In the genomic region with DNA sequence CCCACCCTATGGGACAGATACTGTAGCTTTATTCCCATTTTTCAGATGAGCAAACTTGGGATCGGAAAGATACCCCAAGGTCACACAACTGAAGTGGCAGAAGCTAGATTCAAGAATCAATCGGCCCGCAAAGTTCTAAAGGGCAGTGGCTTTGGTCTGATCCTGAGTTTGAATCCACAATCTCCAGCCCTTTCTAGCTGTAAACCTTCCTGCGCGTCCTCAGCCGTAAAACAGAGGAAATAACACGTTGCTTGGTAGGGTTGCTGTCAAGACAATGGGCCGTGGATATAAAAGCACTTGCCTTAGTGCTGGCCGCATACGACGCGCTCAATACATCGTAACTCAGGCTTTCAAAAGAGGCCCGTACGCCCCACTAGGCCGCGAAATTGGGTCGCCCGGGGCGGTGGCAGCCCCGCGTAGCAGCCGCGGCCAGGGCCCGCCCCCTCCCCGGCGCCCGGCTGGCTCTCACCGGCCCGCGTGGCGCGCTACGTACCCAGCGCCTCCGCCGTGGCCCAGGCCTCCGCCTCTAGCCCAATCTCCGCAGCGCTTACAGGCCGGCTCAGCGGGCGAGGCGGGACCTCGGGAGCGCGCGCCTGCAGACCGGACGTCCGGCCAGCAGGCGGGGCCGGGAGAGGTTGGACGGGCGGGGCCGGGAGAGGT, we compare ENCODE assay signal across 8 cellular contexts. TPM values are rescaled to one million over a fixed set of nuclear protein-coding genes. Genes with fewer than 3 reads are reported as not detected.
A peak's percentile ranks its signal among the peaks of the same experiment; 100 is the strongest.
DNase-seq lines count a peak whose midpoint lies in the region; ATAC-seq and TF ChIP-seq lines count a peak whose summit lies in the region.

A gene with protein sequence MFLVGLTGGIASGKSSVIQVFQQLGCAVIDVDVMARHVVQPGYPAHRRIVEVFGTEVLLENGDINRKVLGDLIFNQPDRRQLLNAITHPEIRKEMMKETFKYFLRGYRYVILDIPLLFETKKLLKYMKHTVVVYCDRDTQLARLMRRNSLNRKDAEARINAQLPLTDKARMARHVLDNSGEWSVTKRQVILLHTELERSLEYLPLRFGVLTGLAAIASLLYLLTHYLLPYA (minus strand): TSS at position 573 of the 660 bp plus-strand sequence. CDS start 16,747 bp downstream, outside the sequence.

- WGBS in lower leg skin, 2 donors = 1 to 2% methylated on average over 8 to 20 of the region's 56 CpGs

- POLR2A ChIA-PET in activated CD4-positive, alpha-beta memory T cell treated with anti-CD3 and anti-CD28 coated beads for 36 hours (lab: Charles Lee) = interaction anchor here (0.8 to 3.7 kb wide), 6 partner anchors 11 to 175 kb away, joined by 3 to 61 read pairs (median 4); a partner anchor contains a TSS

- DNase-seq in C1 segment of cervical spinal cord (lab: John Stamatoyannopoulos, UW) (peak in 13 of 14 donors; percentile 52 to 93 (median 80)), NCI-H774 (lab: John Stamatoyannopoulos, UW) (peak; percentile 99), dorsolateral prefrontal cortex (peak; percentile 74 to 95 (median 90)), lower leg skin (ENCODE audit: low spot score in 2 of 2) (peak; percentile 88 to 98)
- peak; percentile 95 for DNase-seq in activated CD4-positive, alpha-beta memory T cell treated with anti-CD3 and anti-CD28 coated beads for 36 hours
- peak; percentile 84 to 89 for DNase-seq in stimulated activated CD4-positive, alpha-beta T cell treated with anti-CD3 and anti-CD28 coated beads, Interleukin-4, amount 100 ng/mL, for 4 hours

- TF ChIP-seq POLR2A in lower leg skin (IDR thresholded peaks at IDR 0.05) = peak in 1 of 2 donors; percentile 52

- H3K4me1 Mint-ChIP-seq in activated CD4-positive, alpha-beta memory T cell treated with anti-CD3 and anti-CD28 coated beads for 36 hours (ENCODE audit: low read depth) = peaks cover 45% of the 10 kb centered on the region

- no peaks in the 10 kb centered on the region for H3K27me3 Mint-ChIP-seq in activated CD4-positive, alpha-beta memory T cell treated with anti-CD3 and anti-CD28 coated beads for 36 hours

- intact Hi-C loops in activated CD4-positive, alpha-beta memory T cell treated with anti-CD3 and anti-CD28 coated beads for 36 hours (cut with micrococcal nuclease) = loop anchor here (1.0 to 5.0 kb wide), 4 partner anchors 81 to 266 kb away; a partner anchor contains a TSS
- intact Hi-C loops in dorsolateral prefrontal cortex (cut with DNase I) = loop anchor here in 1 of 2 donors (5.0 kb wide), 1 partner anchor 46 kb away; no protein-coding TSS in a partner anchor
- intact Hi-C loops in lower leg skin (cut with DNase I; ENCODE audit: low total_unique reads) = no loop called here

- CTCF ChIA-PET in activated CD4-positive, alpha-beta memory T cell treated with anti-CD3 and anti-CD28 coated beads for 36 hours (lab: Charles Lee) = interaction anchor here (0.9 to 2.6 kb wide), 8 partner anchors 9 to 147 kb away, joined by 3 to 16 read pairs (median 4); a partner anchor contains a TSS

- ATAC-seq in GM19397 (IDR thresholded peaks at IDR 0.05; ENCODE audit: unreplicated experiment) (peak; percentile 94), HG03571 (IDR thresholded peaks at IDR 0.05; ENCODE audit: unreplicated experiment) (peak; percentile 76)

- H3K9me3 Mint-ChIP-seq in activated CD4-positive, alpha-beta memory T cell treated with anti-CD3 and anti-CD28 coated beads for 36 hours = no peaks in the 10 kb centered on the region

- H3K36me3 Mint-ChIP-seq in activated CD4-positive, alpha-beta memory T cell treated with anti-CD3 and anti-CD28 coated beads for 36 hours = peaks cover 9% of the 10 kb centered on the region

- H3K4me3 ChIP-seq in dorsolateral prefrontal cortex (peak within 1 kb of the TSS; percentile 57 to 87 (median 74)), lower leg skin (ENCODE audit: low read depth, poor library complexity, severe bottlenecking) (peak within 1 kb of the TSS; percentile 25)

- H3K27me3 ChIP-seq in dorsolateral prefrontal cortex = no peaks in the 10 kb centered on the region

- H3K4me3 Mint-ChIP-seq in activated CD4-positive, alpha-beta memory T cell treated with anti-CD3 and anti-CD28 coated beads for 36 hours = peak within 1 kb of the TSS; percentile 93

- peak within 1 kb of the TSS; percentile 39 to 95 (median 89) for H3K27ac ChIP-seq in dorsolateral prefrontal cortex

- TF ChIP-seq CTCF in dorsolateral prefrontal cortex (IDR thresholded peaks at IDR 0.05 in 54 of 56, conservative IDR thresholded peaks at IDR 0.05 in 2 of 56; ENCODE audit: low read depth in 1 of 56, partially characterized antibody in 56 of 56) (peak in 22 of 56 donors; percentile 8 to 44 (median 20)), lower leg skin (IDR thresholded peaks at IDR 0.05) (no peak)

- peak within 1 kb of the TSS; percentile 94 for H3K27ac Mint-ChIP-seq in activated CD4-positive, alpha-beta memory T cell treated with anti-CD3 and anti-CD28 coated beads for 36 hours

RNA-seq across cellular contexts. Expression of the gene that starts here (rescaled TPM):
- total RNA-seq in activated CD4-positive, alpha-beta memory T cell treated with anti-CD3 and anti-CD28 coated beads for 36 hours = 10 to 100 TPM; 32.0 to 34.0 TPM
- 10 to 100 TPM; 46.2 to 97.6 (median 62.3) TPM for total RNA-seq in dorsolateral prefrontal cortex
- 10 to 100 TPM; 47.9 to 70.2 (median 61.0) TPM for total RNA-seq in lower leg skin

Comparison
In these comparisons a context has a peak if more than half of its experiments do, and no peak if none do; other contexts are left out.
1. Peak in every context shown above with its lines: DNase-seq, ATAC-seq, H3K4me3 ChIP-seq and H3K27ac ChIP-seq.